ENCODE assay signal across 14 cellular contexts in the genomic region with DNA sequence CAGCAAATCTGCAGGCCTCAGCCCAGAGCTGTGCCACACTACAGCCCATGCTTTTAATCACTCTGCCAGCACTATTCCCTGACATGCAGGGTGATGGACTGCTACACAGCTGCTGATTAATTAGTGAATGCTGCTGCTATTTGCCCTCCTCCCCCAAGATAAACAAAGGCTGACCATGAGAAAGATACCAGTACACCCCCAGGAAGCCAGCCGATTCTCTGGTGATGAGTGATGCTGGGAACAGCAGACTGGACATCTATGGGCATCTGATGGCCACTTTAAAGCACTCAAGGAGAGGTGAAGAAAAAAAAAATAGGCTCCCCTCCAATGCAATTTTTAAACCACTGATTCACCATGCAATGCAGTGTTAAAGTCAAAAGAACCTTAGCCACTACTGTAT. TPM values are rescaled to one million over a fixed set of nuclear protein-coding genes. Genes with fewer than 3 reads are reported as not detected.
A peak's percentile ranks its signal among the peaks of the same experiment; 100 is the strongest.
DNase-seq lines count a peak whose midpoint lies in the region; ATAC-seq and TF ChIP-seq lines count a peak whose summit lies in the region.
"Had no signal": no experiment of that assay in that cellular context is flagged by ENCODE, and none has a peak within 500 bp of the region (broad histone marks: within the 10 kb centered on the region; RNA-seq: fewer than 3 reads in every experiment).

No MANE protein-coding gene starts in this region.

- peak; percentile 70 for DNase-seq in EL
- peak; percentile 11 for DNase-seq in NCI-H748 treated with DMSO at 0.1 percent for 48 hours (lab: John Stamatoyannopoulos, UW)
- DNase-seq in fibroblast of lung (ENCODE audit: low read depth in 2 of 2), result peak; percentile 38 to 95
- no peak for DNase-seq in osteoblast (ENCODE audit: insufficient read length, low spot score, missing footprints)
- DNase-seq: activated CD4-positive, alpha-beta T cell treated with anti-CD3 and anti-CD28 coated beads, Interleukin-2, amount 50 U/mL, for 48 hours; aorta; MG63; SHP77 treated with DMSO at 0.1 percent for 48 hours had no signal

- H3K9me3 ChIP-seq in fibroblast of lung (ENCODE audit: control insufficient read depth, insufficient read depth, low read depth, low read length), result no peaks in the 10 kb centered on the region
- no peaks in the 10 kb centered on the region for H3K9me3 ChIP-seq in osteoblast (ENCODE audit: low read depth, low read length)

- H3K27me3 ChIP-seq in fibroblast of lung (ENCODE audit: control insufficient read depth, insufficient read depth, low read length) (no peaks in the 10 kb centered on the region), osteoblast (ENCODE audit: insufficient read depth, low read length) (no peaks in the 10 kb centered on the region)
- H3K27me3 ChIP-seq: MG63 had no signal

- H2AFZ ChIP-seq in fibroblast of lung (ENCODE audit: low read length) (no peak overlapping the region), osteoblast (ENCODE audit: low read length) (no peak overlapping the region)
- H2AFZ ChIP-seq: parathyroid adenoma had no signal

- H4K20me1 ChIP-seq in fibroblast of lung (ENCODE audit: control insufficient read depth, extremely low read depth, insufficient read depth, low read length) (no peaks in the 10 kb centered on the region), osteoblast (ENCODE audit: insufficient read depth, low read length) (peaks cover 3% of the 10 kb centered on the region)

- H3K36me3 ChIP-seq in fibroblast of lung (ENCODE audit: control insufficient read depth, insufficient read depth, low read length), result no peaks in the 10 kb centered on the region
- peaks cover 16% of the 10 kb centered on the region for H3K36me3 ChIP-seq in osteoblast (ENCODE audit: insufficient read depth, low read length)

- no peak overlapping the region for H3K9ac ChIP-seq in fibroblast of lung (ENCODE audit: insufficient read depth, low read length)
- H3K9ac ChIP-seq: parathyroid adenoma had no signal

- TF ChIP-seq CTCF in fibroblast of lung (conservative IDR thresholded peaks at IDR 0.05 in 1 of 2, IDR thresholded peaks at IDR 0.05 in 1 of 2; ENCODE audit: low read depth in 1 of 2, low read length in 2 of 2) (no peak), osteoblast (IDR thresholded peaks at IDR 0.05; ENCODE audit: extremely low read depth, low read depth, low read length) (no peak)

- H3K4me3 ChIP-seq in fibroblast of lung (replicated peaks in 1 of 4; ENCODE audit: control extremely low read depth in 1 of 4, insufficient read depth in 1 of 4, low read depth in 3 of 4, low read length in 4 of 4) (no peak overlapping the region), osteoblast (ENCODE audit: insufficient read depth, low read length) (no peak overlapping the region)
- H3K4me3 ChIP-seq: MG63 had no signal

- no peak for TF ChIP-seq POLR2A in GM18505 (IDR thresholded peaks at IDR 0.05; ENCODE audit: borderline replicate concordance, extremely low read depth, insufficient read depth, insufficient read length)

- H3K79me2 ChIP-seq in fibroblast of lung (ENCODE audit: control insufficient read depth, insufficient read depth, low read length) (no peaks in the 10 kb centered on the region), osteoblast (ENCODE audit: insufficient read depth, low read length) (peaks cover 44% of the 10 kb centered on the region)
- H3K79me2 ChIP-seq: parathyroid adenoma had no signal

- H3K4me2 ChIP-seq in fibroblast of lung (ENCODE audit: extremely low read depth, insufficient read depth, low read length), result no peak overlapping the region
- peak overlapping the region; percentile 11 for H3K4me2 ChIP-seq in osteoblast (ENCODE audit: insufficient read depth, low read length)

- H3K4me1 ChIP-seq in fibroblast of lung (ENCODE audit: control insufficient read depth, extremely low read depth, insufficient read depth, low read length), result peaks cover 15% of the 10 kb centered on the region
- H3K4me1 ChIP-seq in osteoblast (ENCODE audit: insufficient read depth, low read length), result peaks cover 55% of the 10 kb centered on the region
- H3K4me1 ChIP-seq: parathyroid adenoma had no signal

- no peak for ATAC-seq in GM18505 (IDR thresholded peaks at IDR 0.05; ENCODE audit: unreplicated experiment)
- ATAC-seq in HG02610 (IDR thresholded peaks at IDR 0.05; ENCODE audit: unreplicated experiment), result no peak
- no peak for ATAC-seq in GM21723 (IDR thresholded peaks at IDR 0.05; ENCODE audit: unreplicated experiment)

- H3K27ac ChIP-seq in fibroblast of lung (ENCODE audit: insufficient read depth, low read length) (peak overlapping the region; percentile 17), osteoblast (ENCODE audit: low read depth, low read length) (peak overlapping the region; percentile 76)
- H3K27ac ChIP-seq: C4-2B, parathyroid adenoma had no signal

RNA-seq across cellular contexts. Expression of a gene that starts 39.2 kb away (rescaled TPM):
- total RNA-seq in fibroblast of lung, result 26.7 and 35.5 TPM in 2 replicates
- 35.1 and 36.2 TPM in 2 replicates for polyA plus RNA-seq in fibroblast of lung
- polyA plus RNA-seq in fibroblast of lung (2012), result 35.3 and 39.4 TPM in 2 replicates
- 59.6 and 67.6 TPM in 2 replicates for polyA minus RNA-seq in fibroblast of lung (ENCODE audit: low replicate concordance)
- total RNA-seq in osteoblast, result 94.6 and 99.2 TPM in 2 replicates
- total RNA-seq: HT-29 had no signal
